1 cellular context compared by ENCODE assay signal in genomic region chr1:184754479-184755225, GRCh38.
TF ChIP-seq lines count a peak whose summit lies in the region.

A gene with protein sequence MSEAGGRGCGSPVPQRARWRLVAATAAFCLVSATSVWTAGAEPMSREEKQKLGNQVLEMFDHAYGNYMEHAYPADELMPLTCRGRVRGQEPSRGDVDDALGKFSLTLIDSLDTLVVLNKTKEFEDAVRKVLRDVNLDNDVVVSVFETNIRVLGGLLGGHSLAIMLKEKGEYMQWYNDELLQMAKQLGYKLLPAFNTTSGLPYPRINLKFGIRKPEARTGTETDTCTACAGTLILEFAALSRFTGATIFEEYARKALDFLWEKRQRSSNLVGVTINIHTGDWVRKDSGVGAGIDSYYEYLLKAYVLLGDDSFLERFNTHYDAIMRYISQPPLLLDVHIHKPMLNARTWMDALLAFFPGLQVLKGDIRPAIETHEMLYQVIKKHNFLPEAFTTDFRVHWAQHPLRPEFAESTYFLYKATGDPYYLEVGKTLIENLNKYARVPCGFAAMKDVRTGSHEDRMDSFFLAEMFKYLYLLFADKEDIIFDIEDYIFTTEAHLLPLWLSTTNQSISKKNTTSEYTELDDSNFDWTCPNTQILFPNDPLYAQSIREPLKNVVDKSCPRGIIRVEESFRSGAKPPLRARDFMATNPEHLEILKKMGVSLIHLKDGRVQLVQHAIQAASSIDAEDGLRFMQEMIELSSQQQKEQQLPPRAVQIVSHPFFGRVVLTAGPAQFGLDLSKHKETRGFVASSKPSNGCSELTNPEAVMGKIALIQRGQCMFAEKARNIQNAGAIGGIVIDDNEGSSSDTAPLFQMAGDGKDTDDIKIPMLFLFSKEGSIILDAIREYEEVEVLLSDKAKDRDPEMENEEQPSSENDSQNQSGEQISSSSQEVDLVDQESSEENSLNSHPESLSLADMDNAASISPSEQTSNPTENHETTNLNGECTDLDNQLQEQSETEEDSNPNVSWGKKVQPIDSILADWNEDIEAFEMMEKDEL (minus strand): TSS chr1:184754858. CDS start chr1:184754646, 212 bp downstream.

TF ChIP-seq in GM12878, 131 proteins besides CTCF, POLR2A, EP300 and RAD21 (continued from another document and continues in another):
- peak; percentile 74 for TF ChIP-seq NKRF (conservative IDR thresholded peaks at IDR 0.05)
- TF ChIP-seq RCOR1 (conservative IDR thresholded peaks at IDR 0.05; ENCODE audit: low read depth, low read length), result no peak
- peak in 1 of 2 experiments; percentile 42; a peak in 2 of 4 replicates for TF ChIP-seq BHLHE40 (IDR thresholded peaks at IDR 0.05; ENCODE audit: borderline replicate concordance in 1 of 2, low read depth in 2 of 2, low read length in 1 of 2)
- peak; percentile 95 for TF ChIP-seq HCFC1 (IDR thresholded peaks at IDR 0.05; ENCODE audit: low read length)
- TF ChIP-seq PML (IDR thresholded peaks at IDR 0.05; ENCODE audit: low read length), result peak; percentile 81; the same call in 1 of the 2 replicates
- TF ChIP-seq ESRRA (IDR thresholded peaks at IDR 0.05; ENCODE audit: low read length), result no peak
- TF ChIP-seq, protein P1, sequence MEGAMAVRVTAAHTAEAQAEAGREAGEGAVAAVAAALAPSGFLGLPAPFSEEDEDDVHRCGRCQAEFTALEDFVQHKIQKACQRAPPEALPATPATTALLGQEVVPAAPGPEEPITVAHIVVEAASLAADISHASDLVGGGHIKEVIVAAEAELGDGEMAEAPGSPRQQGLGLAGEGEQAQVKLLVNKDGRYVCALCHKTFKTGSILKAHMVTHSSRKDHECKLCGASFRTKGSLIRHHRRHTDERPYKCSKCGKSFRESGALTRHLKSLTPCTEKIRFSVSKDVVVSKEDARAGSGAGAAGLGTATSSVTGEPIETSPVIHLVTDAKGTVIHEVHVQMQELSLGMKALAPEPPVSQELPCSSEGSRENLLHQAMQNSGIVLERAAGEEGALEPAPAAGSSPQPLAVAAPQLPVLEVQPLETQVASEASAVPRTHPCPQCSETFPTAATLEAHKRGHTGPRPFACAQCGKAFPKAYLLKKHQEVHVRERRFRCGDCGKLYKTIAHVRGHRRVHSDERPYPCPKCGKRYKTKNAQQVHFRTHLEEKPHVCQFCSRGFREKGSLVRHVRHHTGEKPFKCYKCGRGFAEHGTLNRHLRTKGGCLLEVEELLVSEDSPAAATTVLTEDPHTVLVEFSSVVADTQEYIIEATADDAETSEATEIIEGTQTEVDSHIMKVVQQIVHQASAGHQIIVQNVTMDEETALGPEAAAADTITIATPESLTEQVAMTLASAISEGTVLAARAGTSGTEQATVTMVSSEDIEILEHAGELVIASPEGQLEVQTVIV (IDR thresholded peaks at IDR 0.05; ENCODE audit: borderline replicate concordance, partially characterized antibody), result peak; percentile 91
- no peak for TF ChIP-seq ZNF274 (IDR thresholded peaks at IDR 0.05; ENCODE audit: insufficient read depth, insufficient read length)
- TF ChIP-seq CBFB (IDR thresholded peaks at IDR 0.05; ENCODE audit: low read depth), result peak; percentile 72; the same call in 1 of the 2 replicates
- TF ChIP-seq BACH1 (IDR thresholded peaks at IDR 0.05; ENCODE audit: borderline replicate concordance), result peak; percentile 64; the same call in 1 of the 2 replicates
- TF ChIP-seq ZNF622 (IDR thresholded peaks at IDR 0.05), result no peak
- no peak for TF ChIP-seq SREBF2 (IDR thresholded peaks at IDR 0.05; ENCODE audit: low read length)
- TF ChIP-seq, protein P2, sequence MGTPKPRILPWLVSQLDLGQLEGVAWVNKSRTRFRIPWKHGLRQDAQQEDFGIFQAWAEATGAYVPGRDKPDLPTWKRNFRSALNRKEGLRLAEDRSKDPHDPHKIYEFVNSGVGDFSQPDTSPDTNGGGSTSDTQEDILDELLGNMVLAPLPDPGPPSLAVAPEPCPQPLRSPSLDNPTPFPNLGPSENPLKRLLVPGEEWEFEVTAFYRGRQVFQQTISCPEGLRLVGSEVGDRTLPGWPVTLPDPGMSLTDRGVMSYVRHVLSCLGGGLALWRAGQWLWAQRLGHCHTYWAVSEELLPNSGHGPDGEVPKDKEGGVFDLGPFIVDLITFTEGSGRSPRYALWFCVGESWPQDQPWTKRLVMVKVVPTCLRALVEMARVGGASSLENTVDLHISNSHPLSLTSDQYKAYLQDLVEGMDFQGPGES (IDR thresholded peaks at IDR 0.05), result peak; percentile 83
- TF ChIP-seq, protein P3, sequence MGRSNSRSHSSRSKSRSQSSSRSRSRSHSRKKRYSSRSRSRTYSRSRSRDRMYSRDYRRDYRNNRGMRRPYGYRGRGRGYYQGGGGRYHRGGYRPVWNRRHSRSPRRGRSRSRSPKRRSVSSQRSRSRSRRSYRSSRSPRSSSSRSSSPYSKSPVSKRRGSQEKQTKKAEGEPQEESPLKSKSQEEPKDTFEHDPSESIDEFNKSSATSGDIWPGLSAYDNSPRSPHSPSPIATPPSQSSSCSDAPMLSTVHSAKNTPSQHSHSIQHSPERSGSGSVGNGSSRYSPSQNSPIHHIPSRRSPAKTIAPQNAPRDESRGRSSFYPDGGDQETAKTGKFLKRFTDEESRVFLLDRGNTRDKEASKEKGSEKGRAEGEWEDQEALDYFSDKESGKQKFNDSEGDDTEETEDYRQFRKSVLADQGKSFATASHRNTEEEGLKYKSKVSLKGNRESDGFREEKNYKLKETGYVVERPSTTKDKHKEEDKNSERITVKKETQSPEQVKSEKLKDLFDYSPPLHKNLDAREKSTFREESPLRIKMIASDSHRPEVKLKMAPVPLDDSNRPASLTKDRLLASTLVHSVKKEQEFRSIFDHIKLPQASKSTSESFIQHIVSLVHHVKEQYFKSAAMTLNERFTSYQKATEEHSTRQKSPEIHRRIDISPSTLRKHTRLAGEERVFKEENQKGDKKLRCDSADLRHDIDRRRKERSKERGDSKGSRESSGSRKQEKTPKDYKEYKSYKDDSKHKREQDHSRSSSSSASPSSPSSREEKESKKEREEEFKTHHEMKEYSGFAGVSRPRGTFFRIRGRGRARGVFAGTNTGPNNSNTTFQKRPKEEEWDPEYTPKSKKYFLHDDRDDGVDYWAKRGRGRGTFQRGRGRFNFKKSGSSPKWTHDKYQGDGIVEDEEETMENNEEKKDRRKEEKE (IDR thresholded peaks at IDR 0.05), result no peak
- TF ChIP-seq TARDBP (IDR thresholded peaks at IDR 0.05; ENCODE audit: borderline replicate concordance), result peak; percentile 83
- TF ChIP-seq, protein P4, sequence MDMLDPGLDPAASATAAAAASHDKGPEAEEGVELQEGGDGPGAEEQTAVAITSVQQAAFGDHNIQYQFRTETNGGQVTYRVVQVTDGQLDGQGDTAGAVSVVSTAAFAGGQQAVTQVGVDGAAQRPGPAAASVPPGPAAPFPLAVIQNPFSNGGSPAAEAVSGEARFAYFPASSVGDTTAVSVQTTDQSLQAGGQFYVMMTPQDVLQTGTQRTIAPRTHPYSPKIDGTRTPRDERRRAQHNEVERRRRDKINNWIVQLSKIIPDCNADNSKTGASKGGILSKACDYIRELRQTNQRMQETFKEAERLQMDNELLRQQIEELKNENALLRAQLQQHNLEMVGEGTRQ (IDR thresholded peaks at IDR 0.05; ENCODE audit: borderline replicate concordance, low read depth, low read length), result no peak
- peak; percentile 48 for TF ChIP-seq KLF5 (IDR thresholded peaks at IDR 0.05; ENCODE audit: partially characterized antibody)
- 0 out of 2 replicates have a peak, but pooled peaks have one; percentile 50 for TF ChIP-seq TBL1XR1 (IDR thresholded peaks at IDR 0.05; ENCODE audit: low read depth, low read length)
- peak; percentile 70 for TF ChIP-seq NR2C1 (IDR thresholded peaks at IDR 0.05)
- TF ChIP-seq SP1 (IDR thresholded peaks at IDR 0.05; ENCODE audit: low read depth, low read length), result peak; percentile 94
- peak; percentile 20; the same call in 2 of the 3 replicates for TF ChIP-seq POU2F2 (IDR thresholded peaks at IDR 0.05; ENCODE audit: borderline replicate concordance, low read depth, low read length)
- TF ChIP-seq NFXL1 (IDR thresholded peaks at IDR 0.05; ENCODE audit: borderline replicate concordance), result no peak
- peak; percentile 90 for TF ChIP-seq GABPA (IDR thresholded peaks at IDR 0.05; ENCODE audit: low read depth)
- no peak; the same call in 1 of the 2 replicates for TF ChIP-seq NR2F1 (conservative IDR thresholded peaks at IDR 0.05)
- TF ChIP-seq CHD2 (IDR thresholded peaks at IDR 0.05; ENCODE audit: borderline replicate concordance, low read depth, low read length), result peak; percentile 97
- TF ChIP-seq SIN3A (IDR thresholded peaks at IDR 0.05; ENCODE audit: low read depth, low read length), result no peak; the same call in none of the 2 replicates
- 0 out of 4 replicates have a peak, but pooled peaks of 1 of the 2 experiments have one; percentile 34 for TF ChIP-seq ETV6 (conservative IDR thresholded peaks at IDR 0.05 in 1 of 2, IDR thresholded peaks at IDR 0.05 in 1 of 2; ENCODE audit: borderline replicate concordance in 1 of 2, low read depth in 1 of 2)
- TF ChIP-seq POLR2AphosphoS5 (IDR thresholded peaks at IDR 0.05; ENCODE audit: low read length), result peak; percentile 79; the same call in 1 of the 2 replicates
- TF ChIP-seq TCF12 (IDR thresholded peaks at IDR 0.05; ENCODE audit: low read depth, low read length), result no peak; the same call in 1 of the 2 replicates
- no peak for TF ChIP-seq HDAC2 (IDR thresholded peaks at IDR 0.05)
- TF ChIP-seq ZBED1 (IDR thresholded peaks at IDR 0.05; ENCODE audit: borderline replicate concordance), result no peak
- TF ChIP-seq, protein P5, sequence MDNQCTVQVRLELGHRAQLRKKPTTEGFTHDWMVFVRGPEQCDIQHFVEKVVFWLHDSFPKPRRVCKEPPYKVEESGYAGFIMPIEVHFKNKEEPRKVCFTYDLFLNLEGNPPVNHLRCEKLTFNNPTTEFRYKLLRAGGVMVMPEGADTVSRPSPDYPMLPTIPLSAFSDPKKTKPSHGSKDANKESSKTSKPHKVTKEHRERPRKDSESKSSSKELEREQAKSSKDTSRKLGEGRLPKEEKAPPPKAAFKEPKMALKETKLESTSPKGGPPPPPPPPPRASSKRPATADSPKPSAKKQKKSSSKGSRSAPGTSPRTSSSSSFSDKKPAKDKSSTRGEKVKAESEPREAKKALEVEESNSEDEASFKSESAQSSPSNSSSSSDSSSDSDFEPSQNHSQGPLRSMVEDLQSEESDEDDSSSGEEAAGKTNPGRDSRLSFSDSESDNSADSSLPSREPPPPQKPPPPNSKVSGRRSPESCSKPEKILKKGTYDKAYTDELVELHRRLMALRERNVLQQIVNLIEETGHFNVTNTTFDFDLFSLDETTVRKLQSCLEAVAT (IDR thresholded peaks at IDR 0.05), result no peak
- no peak for TF ChIP-seq YBX1 (IDR thresholded peaks at IDR 0.05)
- TF ChIP-seq, protein P6, sequence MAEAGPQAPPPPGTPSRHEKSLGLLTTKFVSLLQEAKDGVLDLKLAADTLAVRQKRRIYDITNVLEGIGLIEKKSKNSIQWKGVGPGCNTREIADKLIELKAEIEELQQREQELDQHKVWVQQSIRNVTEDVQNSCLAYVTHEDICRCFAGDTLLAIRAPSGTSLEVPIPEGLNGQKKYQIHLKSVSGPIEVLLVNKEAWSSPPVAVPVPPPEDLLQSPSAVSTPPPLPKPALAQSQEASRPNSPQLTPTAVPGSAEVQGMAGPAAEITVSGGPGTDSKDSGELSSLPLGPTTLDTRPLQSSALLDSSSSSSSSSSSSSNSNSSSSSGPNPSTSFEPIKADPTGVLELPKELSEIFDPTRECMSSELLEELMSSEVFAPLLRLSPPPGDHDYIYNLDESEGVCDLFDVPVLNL (IDR thresholded peaks at IDR 0.05; ENCODE audit: low read depth, low read length), result peak; percentile 54; the same call in 1 of the 2 replicates
- TF ChIP-seq HSF1 (IDR thresholded peaks at IDR 0.05; ENCODE audit: low read depth, low read length), result no peak
- TF ChIP-seq ZNF207 (IDR thresholded peaks at IDR 0.05; ENCODE audit: borderline replicate concordance), result no peak
- TF ChIP-seq CREB1 (IDR thresholded peaks at IDR 0.05; ENCODE audit: low read depth), result peak; percentile 96
- TF ChIP-seq CHD4 (IDR thresholded peaks at IDR 0.05), result no peak
- peak; percentile 54; the same call in 1 of the 2 replicates for TF ChIP-seq POLR2AphosphoS2 (IDR thresholded peaks at IDR 0.05; ENCODE audit: low read depth, low read length)
- TF ChIP-seq, protein P7, sequence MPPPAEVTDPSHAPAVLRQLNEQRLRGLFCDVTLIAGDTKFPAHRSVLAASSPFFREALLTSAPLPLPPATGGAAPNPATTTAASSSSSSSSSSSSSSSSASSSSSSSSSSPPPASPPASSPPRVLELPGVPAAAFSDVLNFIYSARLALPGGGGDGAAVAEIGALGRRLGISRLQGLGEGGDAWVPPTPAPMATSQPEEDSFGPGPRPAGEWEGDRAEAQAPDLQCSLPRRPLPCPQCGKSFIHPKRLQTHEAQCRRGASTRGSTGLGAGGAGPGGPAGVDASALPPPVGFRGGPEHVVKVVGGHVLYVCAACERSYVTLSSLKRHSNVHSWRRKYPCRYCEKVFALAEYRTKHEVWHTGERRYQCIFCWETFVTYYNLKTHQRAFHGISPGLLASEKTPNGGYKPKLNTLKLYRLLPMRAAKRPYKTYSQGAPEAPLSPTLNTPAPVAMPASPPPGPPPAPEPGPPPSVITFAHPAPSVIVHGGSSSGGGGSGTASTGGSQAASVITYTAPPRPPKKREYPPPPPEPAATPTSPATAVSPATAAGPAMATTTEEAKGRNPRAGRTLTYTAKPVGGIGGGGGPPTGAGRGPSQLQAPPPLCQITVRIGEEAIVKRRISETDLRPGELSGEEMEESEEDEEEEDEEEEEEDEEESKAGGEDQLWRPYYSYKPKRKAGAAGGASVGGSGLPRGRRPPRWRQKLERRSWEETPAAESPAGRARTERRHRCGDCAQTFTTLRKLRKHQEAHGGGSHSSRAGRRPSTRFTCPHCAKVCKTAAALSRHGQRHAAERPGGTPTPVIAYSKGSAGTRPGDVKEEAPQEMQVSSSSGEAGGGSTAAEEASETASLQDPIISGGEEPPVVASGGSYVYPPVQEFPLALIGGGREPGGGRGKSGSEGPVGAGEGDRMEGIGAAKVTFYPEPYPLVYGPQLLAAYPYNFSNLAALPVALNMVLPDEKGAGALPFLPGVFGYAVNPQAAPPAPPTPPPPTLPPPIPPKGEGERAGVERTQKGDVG (CRISPR knock-in tag; IDR thresholded peaks at IDR 0.05), result no peak
